Comparison of ENCODE assay signal across 8 cellular contexts in genomic region chr19:11767633-11768133, GRCh38. TPM values are rescaled to one million over a fixed set of nuclear protein-coding genes. Genes with fewer than 3 reads are reported as not detected.
DNase-seq lines count a peak whose midpoint lies in the region; ATAC-seq and TF ChIP-seq lines count a peak whose summit lies in the region.

No MANE protein-coding gene starts in this region.

- H3K9me3 ChIP-seq in Caco-2 (peaks cover 5% of the 10 kb centered on the region; the same call in 1 of the 2 replicates), MG63 (peaks cover 41% of the 10 kb centered on the region)

- DNase-seq in Caco-2 (peak; percentile 73 to 74), MG63 (peak; percentile 45), head of caudate nucleus (peak in 36 of 42 donors; percentile 1 to 48 (median 19)), osteocyte (ENCODE audit: extremely low spot score, unreplicated experiment) (no peak)
- DNase-seq in activated effector memory CD4-positive, alpha-beta T cell treated with Interleukin-2 at 50 U/mL for 16 hours, result peak; percentile 2

- H3K36me3 Mint-ChIP-seq in Caco-2 (ENCODE audit: insufficient read depth, unreplicated experiment) (peaks cover 13% of the 10 kb centered on the region), osteocyte (ENCODE audit: unreplicated experiment) (peaks cover 17% of the 10 kb centered on the region)

- intact Hi-C loops in Caco-2 (cut with micrococcal nuclease; ENCODE audit: unreplicated experiment) (loop anchor here (1.0 to 2.0 kb wide), 2 partner anchors 28 to 73 kb away; no protein-coding TSS in a partner anchor), head of caudate nucleus (cut with DNase I) (loop anchor here (10.0 kb wide), 1 partner anchor 73 kb away; no protein-coding TSS in a partner anchor)

- TF ChIP-seq CTCF in Caco-2 (IDR thresholded peaks at IDR 0.05; ENCODE audit: insufficient read depth in 1 of 2, low read depth in 1 of 2, low read length in 1 of 2, severe bottlenecking in 1 of 2, unreplicated experiment in 1 of 2) (no peak), osteocyte (IDR thresholded peaks at IDR 0.05) (no peak)

- H3K27me3 Mint-ChIP-seq in Caco-2 (ENCODE audit: insufficient read depth, unreplicated experiment) (no peaks in the 10 kb centered on the region), osteocyte (ENCODE audit: unreplicated experiment) (peaks cover 10% of the 10 kb centered on the region)

- H3K4me3 ChIP-seq in Caco-2 (ENCODE audit: low read depth, low read length), result peak overlapping the region; percentile 72
- H3K4me3 ChIP-seq in MG63, result peak overlapping the region; percentile 91

- H3K36me3 ChIP-seq in Caco-2 (ENCODE audit: control insufficient read depth, insufficient read depth, low read length) (no peaks in the 10 kb centered on the region), MG63 (peaks cover 36% of the 10 kb centered on the region)

- peaks cover 11% of the 10 kb centered on the region for H3K4me1 ChIP-seq in Caco-2

- peak; percentile 6 for ATAC-seq in GM21390 (IDR thresholded peaks at IDR 0.05; ENCODE audit: unreplicated experiment)
- ATAC-seq in GM21529 (IDR thresholded peaks at IDR 0.05; ENCODE audit: unreplicated experiment), result no peak
- ATAC-seq in HG02938 (IDR thresholded peaks at IDR 0.05; ENCODE audit: unreplicated experiment), result no peak

- H3K9me3 Mint-ChIP-seq in Caco-2 (ENCODE audit: unreplicated experiment) (peaks cover 22% of the 10 kb centered on the region), osteocyte (ENCODE audit: unreplicated experiment) (peaks cover 27% of the 10 kb centered on the region)

- H3K4me1 Mint-ChIP-seq in Caco-2 (ENCODE audit: low read depth, unreplicated experiment) (peaks cover 5% of the 10 kb centered on the region), osteocyte (ENCODE audit: unreplicated experiment) (peaks cover 18% of the 10 kb centered on the region)

- peak overlapping the region; percentile 97 for H3K27ac Mint-ChIP-seq in Caco-2 (ENCODE audit: unreplicated experiment)
- H3K27ac Mint-ChIP-seq in osteocyte (ENCODE audit: unreplicated experiment), result peak overlapping the region; percentile 100

- BruUV-seq in Caco-2 (replicated peaks; lab: Mats Ljungman, UMichigan), result no TSS peak

- H3K4me3 Mint-ChIP-seq in Caco-2 (ENCODE audit: unreplicated experiment) (peak overlapping the region; percentile 93), osteocyte (ENCODE audit: unreplicated experiment) (peak overlapping the region; percentile 100)

- H3K27me3 ChIP-seq in Caco-2 (replicated peaks; ENCODE audit: control insufficient read depth, insufficient read depth, low read length) (no peaks in the 10 kb centered on the region), MG63 (no peaks in the 10 kb centered on the region)

- CTCF ChIA-PET in Caco-2 (lab: Charles Lee), result interaction anchor here (1.8 kb wide), 1 partner anchor 30 kb away, joined by 7 read pairs; no protein-coding TSS in a partner anchor

- POLR2A ChIA-PET in Caco-2 (lab: Charles Lee), result interaction anchor here (1.2 kb wide), 1 partner anchor 28 kb away, joined by 9 read pairs; no protein-coding TSS in a partner anchor

RNA-seq across cellular contexts. Expression of gene ZNF441, which starts 0.9 kb away (rescaled TPM):
- total RNA-seq in Caco-2 (2022) (3.2 and 4.4 TPM in 2 replicates), osteocyte (6.4 and 6.6 TPM in 2 replicates)
- total RNA-seq in MG63 (2014; rRNA removed; shearing (Covaris generic); ENCODE audit: low replicate concordance), result 5.7 and 21.8 TPM in 2 replicates

RNA-seq across cellular contexts. Expression of gene ZNF823, which starts 28.9 kb away (rescaled TPM):
- total RNA-seq in Caco-2 (2022) (11.9 and 12.1 TPM in 2 replicates), osteocyte (4.1 and 4.3 TPM in 2 replicates)
- 10.1 and 14.8 TPM in 2 replicates for total RNA-seq in MG63 (2014; rRNA removed; shearing (Covaris generic); ENCODE audit: low replicate concordance)

RNA-seq across cellular contexts. Expression of gene ZNF491, which starts 30.6 kb away (rescaled TPM):
- total RNA-seq in Caco-2 (2022) (0.20 and 0.56 TPM in 2 replicates), osteocyte (4.4 and 6.2 TPM in 2 replicates)
- not detected in 2 replicates for total RNA-seq in MG63 (2014; rRNA removed; shearing (Covaris generic); ENCODE audit: low replicate concordance)

RNA-seq across cellular contexts. Expression of gene ZNF440, which starts 46.4 kb away (rescaled TPM):
- total RNA-seq in Caco-2 (2022) (12.5 and 13.4 TPM in 2 replicates), osteocyte (12.8 and 13.0 TPM in 2 replicates)
- 13.6 and 20.9 TPM in 2 replicates for total RNA-seq in MG63 (2014; rRNA removed; shearing (Covaris generic); ENCODE audit: low replicate concordance)
